In genomic region chr1:58883037-58883887, GRCh38 we compare ENCODE assay signal across 8 cellular contexts.
DNase-seq lines count a peak whose midpoint lies in the region; ATAC-seq, FAIRE-seq and TF ChIP-seq lines count a peak whose summit lies in the region.

No MANE protein-coding gene starts in this region.

- peaks cover 58% of the 10 kb centered on the region for H3K4me1 ChIP-seq in parathyroid adenoma

- no peaks in the 10 kb centered on the region for H3K79me2 ChIP-seq in parathyroid adenoma

- peak; percentile 48 for ATAC-seq in T-helper 17 cell

- DNase-seq in CD1c-positive myeloid dendritic cell (ENCODE audit: extremely low spot score) (peak; percentile 95), HTR-8/SVneo (ENCODE audit: insufficient read length, low spot score) (peak; percentile 57), T-helper 17 cell (no peak), foreskin fibroblast (peak; percentile 96 to 97), NCI-H526 treated with DMSO at 0.1 percent for 48 hours (lab: John Stamatoyannopoulos, UW) (no peak)
- DNase-seq in stimulated activated CD4-positive, alpha-beta T cell treated with anti-CD3 and anti-CD28 coated beads, Interleukin-4, amount 100 ng/mL, for 4 hours: no peak
- no peak for DNase-seq in stimulated activated CD4-positive, alpha-beta T cell treated with anti-CD3 and anti-CD28 coated beads, Interleukin-15, amount 100 ng/mL, for 24 hours

- no peak overlapping the region for H3K9ac ChIP-seq in parathyroid adenoma

- no peak overlapping the region for H3K4me3 Mint-ChIP-seq in T-helper 17 cell

- no peak for TF ChIP-seq CTCF in foreskin fibroblast (IDR thresholded peaks at IDR 0.05; ENCODE audit: low read depth, low read length)
- TF ChIP-seq CTCF in parathyroid adenoma (IDR thresholded peaks at IDR 0.05): no peak

- peak overlapping the region; percentile 3 for H3K4me2 ChIP-seq in parathyroid adenoma (ENCODE audit: low read length)

- H2AFZ ChIP-seq in parathyroid adenoma: no peak overlapping the region

- peak overlapping the region; percentile 27 for H3K27ac Mint-ChIP-seq in T-helper 17 cell

- H3K27ac ChIP-seq in parathyroid adenoma: peak overlapping the region; percentile 99

- no peaks in the 10 kb centered on the region for H3K27me3 ChIP-seq in parathyroid adenoma (ENCODE audit: control insufficient read depth, insufficient read depth, low read length)

- H3K9me3 ChIP-seq in T-helper 17 cell (ENCODE audit: control insufficient read depth, low read length, poor library complexity, severe bottlenecking) (no peaks in the 10 kb centered on the region), parathyroid adenoma (ENCODE audit: control insufficient read depth, low read length) (no peaks in the 10 kb centered on the region)

- H3K27me3 Mint-ChIP-seq in T-helper 17 cell: peaks cover 17% of the 10 kb centered on the region

- peaks cover 2% of the 10 kb centered on the region for H3K36me3 Mint-ChIP-seq in T-helper 17 cell (ENCODE audit: low read depth)

- peak; percentile 67 for FAIRE-seq in HTR-8/SVneo (lab: Jason Lieb, UNC)

- H3K36me3 ChIP-seq in parathyroid adenoma (ENCODE audit: control insufficient read depth, insufficient read depth, low read length): no peaks in the 10 kb centered on the region

- peaks cover 5% of the 10 kb centered on the region for H3K4me1 Mint-ChIP-seq in T-helper 17 cell

- H3K4me3 ChIP-seq in foreskin fibroblast (ENCODE audit: low read depth in 1 of 2, low read length in 2 of 2): no peak overlapping the region
- no peak overlapping the region for H3K4me3 ChIP-seq in parathyroid adenoma (ENCODE audit: low read depth, low read length)

Comparison
In these comparisons a context has a peak if more than half of its experiments do, and no peak if none do; other contexts are left out.
1. DNase-seq: peak in CD1c-positive myeloid dendritic cell (single experiment), HTR-8/SVneo (single experiment) and foreskin fibroblast (2 of 2); none in T-helper 17 cell (0 of 3), NCI-H526 treated with DMSO at 0.1 percent for 48 hours (single experiment), stimulated activated CD4-positive, alpha-beta T cell treated with anti-CD3 and anti-CD28 coated beads, Interleukin-4, amount 100 ng/mL, for 4 hours (0 of 2) and stimulated activated CD4-positive, alpha-beta T cell treated with anti-CD3 and anti-CD28 coated beads, Interleukin-15, amount 100 ng/mL, for 24 hours (single experiment).